In the genomic region with DNA sequence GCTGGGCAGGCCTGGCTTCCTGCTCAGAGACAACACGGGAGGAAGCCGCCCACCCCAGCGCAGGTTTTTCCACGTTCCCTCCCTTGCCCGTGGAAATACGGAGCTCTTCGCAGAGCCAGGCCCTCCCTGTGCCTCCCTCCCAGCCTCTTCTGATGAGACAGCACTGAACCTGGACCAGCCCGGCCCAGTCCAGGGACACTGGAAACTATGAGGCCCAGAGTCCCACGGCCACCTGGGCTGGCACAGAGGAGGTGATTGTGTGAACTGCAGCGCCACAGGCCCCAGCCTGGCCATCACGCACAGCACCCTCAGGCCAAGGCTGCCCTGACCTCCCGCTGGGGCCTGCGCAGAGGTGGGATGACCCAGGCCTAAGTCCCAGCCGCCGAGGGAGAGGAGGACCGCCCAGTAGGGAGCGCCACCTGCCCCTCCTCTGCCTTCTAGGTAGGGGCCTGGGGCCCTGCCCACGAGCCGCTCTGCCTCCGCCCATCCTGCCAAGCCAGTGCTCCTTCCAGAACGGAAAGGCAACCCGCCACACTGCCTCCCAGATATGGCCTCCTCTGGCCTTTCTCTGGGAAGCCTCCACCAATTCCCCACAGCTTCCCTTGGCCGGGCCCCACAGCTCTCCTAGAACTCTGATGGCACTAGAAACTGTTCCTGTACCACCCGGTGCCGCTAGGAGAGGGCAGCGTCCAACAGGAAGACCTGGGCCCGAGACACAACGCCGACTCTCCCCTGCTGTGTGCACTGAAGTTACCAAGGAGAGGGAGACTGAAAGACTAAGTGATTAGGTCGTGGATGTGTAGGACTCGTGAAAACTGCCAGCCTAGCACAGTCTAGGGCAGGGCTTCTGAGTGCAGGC, we compare ENCODE assay signal across 1 cellular context.
TF ChIP-seq lines count a peak whose summit lies in the region.

No MANE protein-coding gene starts in this region.

TF ChIP-seq in GM23338, 12 proteins besides CTCF, POLR2A, EP300 and RAD21 (continued from another document):
- TF ChIP-seq, protein P1, sequence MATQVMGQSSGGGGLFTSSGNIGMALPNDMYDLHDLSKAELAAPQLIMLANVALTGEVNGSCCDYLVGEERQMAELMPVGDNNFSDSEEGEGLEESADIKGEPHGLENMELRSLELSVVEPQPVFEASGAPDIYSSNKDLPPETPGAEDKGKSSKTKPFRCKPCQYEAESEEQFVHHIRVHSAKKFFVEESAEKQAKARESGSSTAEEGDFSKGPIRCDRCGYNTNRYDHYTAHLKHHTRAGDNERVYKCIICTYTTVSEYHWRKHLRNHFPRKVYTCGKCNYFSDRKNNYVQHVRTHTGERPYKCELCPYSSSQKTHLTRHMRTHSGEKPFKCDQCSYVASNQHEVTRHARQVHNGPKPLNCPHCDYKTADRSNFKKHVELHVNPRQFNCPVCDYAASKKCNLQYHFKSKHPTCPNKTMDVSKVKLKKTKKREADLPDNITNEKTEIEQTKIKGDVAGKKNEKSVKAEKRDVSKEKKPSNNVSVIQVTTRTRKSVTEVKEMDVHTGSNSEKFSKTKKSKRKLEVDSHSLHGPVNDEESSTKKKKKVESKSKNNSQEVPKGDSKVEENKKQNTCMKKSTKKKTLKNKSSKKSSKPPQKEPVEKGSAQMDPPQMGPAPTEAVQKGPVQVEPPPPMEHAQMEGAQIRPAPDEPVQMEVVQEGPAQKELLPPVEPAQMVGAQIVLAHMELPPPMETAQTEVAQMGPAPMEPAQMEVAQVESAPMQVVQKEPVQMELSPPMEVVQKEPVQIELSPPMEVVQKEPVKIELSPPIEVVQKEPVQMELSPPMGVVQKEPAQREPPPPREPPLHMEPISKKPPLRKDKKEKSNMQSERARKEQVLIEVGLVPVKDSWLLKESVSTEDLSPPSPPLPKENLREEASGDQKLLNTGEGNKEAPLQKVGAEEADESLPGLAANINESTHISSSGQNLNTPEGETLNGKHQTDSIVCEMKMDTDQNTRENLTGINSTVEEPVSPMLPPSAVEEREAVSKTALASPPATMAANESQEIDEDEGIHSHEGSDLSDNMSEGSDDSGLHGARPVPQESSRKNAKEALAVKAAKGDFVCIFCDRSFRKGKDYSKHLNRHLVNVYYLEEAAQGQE (IDR thresholded peaks at IDR 0.05; ENCODE audit: unreplicated experiment): no peak
- TF ChIP-seq STAT1 (IDR thresholded peaks at IDR 0.05; ENCODE audit: unreplicated experiment) (no peak), ZNF331 (CRISPR knock-in tag; IDR thresholded peaks at IDR 0.05; ENCODE audit: low read depth) (no peak), EZH2phosphoT487 (IDR thresholded peaks at IDR 0.05; ENCODE audit: unreplicated experiment) (no peak)
